In genomic region chr21:42836767-42837301, GRCh38 we compare ENCODE assay signal across 15 cellular contexts. TPM values are rescaled to one million over a fixed set of nuclear protein-coding genes. Genes with fewer than 3 reads are reported as not detected.
DNase-seq lines count a peak whose midpoint lies in the region; ATAC-seq lines count a peak whose summit lies in the region.
"Had no signal": no experiment of that assay in that cellular context is flagged by ENCODE, and none has a peak within 500 bp of the region (broad histone marks: within the 10 kb centered on the region; RNA-seq: fewer than 3 reads in every experiment).

No MANE protein-coding gene starts in this region.

- DNase-seq in AG08396 (ENCODE audit: low spot score) = peak; percentile 11
- DNase-seq in D341Med (ENCODE audit: low spot score) = peak; percentile 30
- DNase-seq in activated CD8-positive, alpha-beta memory T cell treated with anti-CD3 and anti-CD28 coated beads, Interleukin-2, amount 10 ng/mL, durations not matched to agents 7 days and 5 days = peak; percentile 34
- DNase-seq in left lobe of liver (ENCODE audit: low spot score) = peak; percentile 43
- DNase-seq in NCI-H1048 (lab: John Stamatoyannopoulos, UW) = no peak
- no peak for DNase-seq in KG1 (lab: John Stamatoyannopoulos, UW)
- DNase-seq: activated CD4-positive, alpha-beta T cell treated with anti-CD3 and anti-CD28 coated beads for 1 hour; activated T-cell treated with anti-CD3 and anti-CD28 coated beads, Interleukin-2, amount 50 U/mL, for 4 hours; DMS79; NCI-H2171 treated with DMSO at 0.1 percent for 48 hours; Right ventricle myocardium superior; stimulated activated CD4-positive, alpha-beta T cell treated with anti-CD3 and anti-CD28 coated beads, Interleukin-2, amount 100 ng/mL, for 48 hours; testis had no signal

- H3K27ac Mint-ChIP-seq in activated CD8-positive, alpha-beta memory T cell treated with anti-CD3 and anti-CD28 coated beads, Interleukin-2, amount 10 ng/mL, durations not matched to agents 7 days and 5 days = no peak overlapping the region

- H3K4me3 Mint-ChIP-seq in activated CD8-positive, alpha-beta memory T cell treated with anti-CD3 and anti-CD28 coated beads, Interleukin-2, amount 10 ng/mL, durations not matched to agents 7 days and 5 days = no peak overlapping the region
- H3K4me3 Mint-ChIP-seq: activated T-cell treated with anti-CD3 and anti-CD28 coated beads, Interleukin-2, amount 50 U/mL, for 4 hours had no signal

- no peak for ATAC-seq in activated CD8-positive, alpha-beta memory T cell treated with anti-CD3 and anti-CD28 coated beads, Interleukin-2, amount 10 ng/mL, durations not matched to agents 7 days and 5 days
- ATAC-seq in left lobe of liver (peak; percentile 4), GM19324 (IDR thresholded peaks at IDR 0.05; ENCODE audit: low FRiP score, unreplicated experiment) (no peak), GM18873 (IDR thresholded peaks at IDR 0.05; ENCODE audit: low FRiP score, unreplicated experiment) (no peak)
- ATAC-seq: activated T-cell treated with anti-CD3 and anti-CD28 coated beads, Interleukin-2, amount 50 U/mL, for 4 hours had no signal

- H3K27me3 Mint-ChIP-seq in activated CD8-positive, alpha-beta memory T cell treated with anti-CD3 and anti-CD28 coated beads, Interleukin-2, amount 10 ng/mL, durations not matched to agents 7 days and 5 days = peaks cover 7% of the 10 kb centered on the region

- CTCF ChIA-PET in activated CD8-positive, alpha-beta memory T cell treated with anti-CD3 and anti-CD28 coated beads, Interleukin-2, amount 10 ng/mL, durations not matched to agents 7 days and 5 days (lab: Charles Lee) = no interaction called here

- H3K9me3 Mint-ChIP-seq in activated CD8-positive, alpha-beta memory T cell treated with anti-CD3 and anti-CD28 coated beads, Interleukin-2, amount 10 ng/mL, durations not matched to agents 7 days and 5 days (ENCODE audit: low read depth) = no peaks in the 10 kb centered on the region
- H3K9me3 Mint-ChIP-seq: activated T-cell treated with anti-CD3 and anti-CD28 coated beads, Interleukin-2, amount 50 U/mL, for 4 hours had no signal

- peaks cover 24% of the 10 kb centered on the region for H3K4me1 Mint-ChIP-seq in activated CD8-positive, alpha-beta memory T cell treated with anti-CD3 and anti-CD28 coated beads, Interleukin-2, amount 10 ng/mL, durations not matched to agents 7 days and 5 days

- H3K36me3 Mint-ChIP-seq in activated CD8-positive, alpha-beta memory T cell treated with anti-CD3 and anti-CD28 coated beads, Interleukin-2, amount 10 ng/mL, durations not matched to agents 7 days and 5 days = peaks cover 1% of the 10 kb centered on the region

RNA-seq across cellular contexts. Expression of gene WDR4, which starts 42.5 kb away (rescaled TPM):
- total RNA-seq in activated CD8-positive, alpha-beta memory T cell treated with anti-CD3 and anti-CD28 coated beads, Interleukin-2, amount 10 ng/mL, durations not matched to agents 7 days and 5 days = 10 to 100 TPM; 39.7 to 43.6 TPM
- total RNA-seq in left lobe of liver = 8.2 TPM

RNA-seq across cellular contexts. Expression of gene NDUFV3, which starts 56.3 kb away (rescaled TPM):
- 10 to 100 TPM; 27.1 to 31.9 TPM for total RNA-seq in activated CD8-positive, alpha-beta memory T cell treated with anti-CD3 and anti-CD28 coated beads, Interleukin-2, amount 10 ng/mL, durations not matched to agents 7 days and 5 days
- total RNA-seq in left lobe of liver = 22.8 TPM

Comparison
In these comparisons a context has a peak if more than half of its experiments do, and no peak if none do; other contexts are left out.
1. DNase-seq: peak in AG08396 (single experiment), D341Med (single experiment), activated CD8-positive, alpha-beta memory T cell treated with anti-CD3 and anti-CD28 coated beads, Interleukin-2, amount 10 ng/mL, durations not matched to agents 7 days and 5 days (single experiment) and left lobe of liver (single experiment); none in NCI-H1048 (single experiment) and KG1 (single experiment).